In the genomic region with DNA sequence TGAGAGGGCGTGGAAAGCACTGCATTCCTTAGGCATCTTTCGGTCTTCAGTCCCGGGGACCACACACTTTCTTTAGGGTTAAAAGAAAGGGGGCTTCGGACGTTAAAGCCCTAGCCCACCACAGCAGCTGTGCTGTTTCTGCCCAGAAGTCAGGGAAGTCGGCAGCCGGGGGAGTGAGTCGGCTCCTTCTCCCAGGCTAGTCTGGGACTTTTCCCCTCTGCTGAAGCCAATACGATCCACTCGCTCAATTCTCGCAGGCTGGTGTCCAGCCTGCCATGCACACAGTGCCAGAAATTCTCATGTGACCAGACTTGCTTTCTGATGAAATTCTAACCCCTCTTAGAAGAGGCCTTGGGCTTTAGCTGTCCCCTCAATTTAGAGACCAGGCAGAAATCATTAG, we compare ENCODE assay signal across 8 cellular contexts.
DNase-seq lines count a peak whose midpoint lies in the region; FAIRE-seq and TF ChIP-seq lines count a peak whose summit lies in the region.

No MANE protein-coding gene starts in this region.

- H2BK120ac ChIP-seq in H1 (replicated peaks; ENCODE audit: low read depth, low read length) (no peak overlapping the region), mesendoderm (ENCODE audit: low read depth, low read length) (peak overlapping the region; percentile 8)

- H3K4me1 ChIP-seq in NT2/D1 (ENCODE audit: insufficient read depth, insufficient read length): peaks cover 29% of the 10 kb centered on the region
- H3K4me1 ChIP-seq in H1 (replicated peaks in 1 of 4; ENCODE audit: control insufficient read depth in 3 of 4, insufficient read depth in 4 of 4, low read length in 3 of 4): peaks cover 23 to 37% (median 31%) of the 10 kb centered on the region in 4 experiments
- peaks cover 47% of the 10 kb centered on the region for H3K4me1 ChIP-seq in mesendoderm (ENCODE audit: control insufficient read depth, low read depth, low read length)
- H3K4me1 ChIP-seq in thyroid gland: peaks cover 15 to 49% of the 10 kb centered on the region in 2 donors
- H3K4me1 ChIP-seq in SJCRH30: peaks cover 39% of the 10 kb centered on the region

- H2BK12ac ChIP-seq in H1 (ENCODE audit: low read depth, low read length): no peak overlapping the region; the same call in 1 of the 2 replicates

- H2BK5ac ChIP-seq in H1 (ENCODE audit: low read depth, low read length) (no peak overlapping the region), mesendoderm (ENCODE audit: low read length) (peak overlapping the region; percentile 1)

- POLR2A ChIA-PET in H1 (lab: Charles Lee; ENCODE audit: partially characterized antibody): interaction anchor here (1.3 to 2.2 kb wide), 4 partner anchors 14 to 232 kb away, joined by 3 to 6 read pairs (median 3); no protein-coding TSS in a partner anchor

- H3K18ac ChIP-seq in H1 (ENCODE audit: extremely low read depth, low read length) (0 out of 2 replicates have a peak overlapping the region, but pooled peaks have one; percentile 28), mesendoderm (ENCODE audit: low read length) (peak overlapping the region; percentile 68)

- H3K56ac ChIP-seq in H1 (replicated peaks; ENCODE audit: insufficient read length, low read depth, low read length) (no peak overlapping the region), mesendoderm (ENCODE audit: low read length) (peak overlapping the region; percentile 28)

- H3K14ac ChIP-seq in H1 (ENCODE audit: insufficient read length): no peak overlapping the region

- 91% methylated on average over 11 of the region's 11 CpGs; no CpG with 5 or more reads in 1 of the 2 experiments for WGBS in H1 (ENCODE audit: extremely low coverage in 1 of 2, insufficient coverage in 1 of 2, insufficient read length in 1 of 2, insufficient replicate concordance in 2 of 2, low coverage in 1 of 2, low lambda C conversion rate in 2 of 2, missing lambda C conversion rate in 1 of 2), 2 experiments
- no CpG with 5 or more reads among the region's 11 CpGs for WGBS in mesendoderm (ENCODE audit: extremely low coverage, insufficient coverage, low lambda C conversion rate)
- 22 to 46% methylated on average over 11 of the region's 11 CpGs for WGBS in thyroid gland, 2 donors

- H3K36me3 ChIP-seq in NT2/D1 (ENCODE audit: insufficient read depth, insufficient read length, low read length) (peaks cover 16% of the 10 kb centered on the region), H1 (ENCODE audit: control insufficient read depth in 2 of 4, insufficient read depth in 4 of 4, low read length in 3 of 4) (no peaks in the 10 kb centered on the region), mesendoderm (ENCODE audit: control insufficient read depth, insufficient read depth, low read length) (no peaks in the 10 kb centered on the region), thyroid gland (no peaks in the 10 kb centered on the region), SJCRH30 (no peaks in the 10 kb centered on the region)

- CTCF ChIA-PET in H1 (lab: Charles Lee; ENCODE audit: partially characterized antibody): interaction anchor here (0.7 to 23.0 kb wide), 13 partner anchors 9 to 232 kb away, joined by 3 to 324 read pairs (median 4); no protein-coding TSS in a partner anchor

- H4K91ac ChIP-seq in H1 (replicated peaks; ENCODE audit: insufficient read length, low read length): no peak overlapping the region

- no peak overlapping the region for H2AFZ ChIP-seq in H1 (ENCODE audit: low read length)

- H3K9ac ChIP-seq in NT2/D1 (ENCODE audit: insufficient read length, low read depth): peak overlapping the region; percentile 3
- H3K9ac ChIP-seq in H1 (replicated peaks in 1 of 4; ENCODE audit: extremely low read depth in 1 of 4, low read depth in 3 of 4, low read length in 3 of 4): no peak overlapping the region
- peak overlapping the region; percentile 1 for H3K9ac ChIP-seq in mesendoderm (ENCODE audit: low read length)

- H4K20me1 ChIP-seq in H1 (replicated peaks in 1 of 2; ENCODE audit: control insufficient read depth in 1 of 2, insufficient read depth in 2 of 2, low read length in 2 of 2): no peaks in the 10 kb centered on the region

- H3K27ac ChIP-seq in H1 (ENCODE audit: low read depth, low read length) (no peak overlapping the region), mesendoderm (ENCODE audit: low read depth, low read length) (peak overlapping the region; percentile 89), thyroid gland (peak overlapping the region; percentile 52 to 61 (median 53)), SJCRH30 (no peak overlapping the region)

- H2BK15ac ChIP-seq in H1 (ENCODE audit: low read length) (no peak overlapping the region), mesendoderm (replicated peaks; ENCODE audit: low read depth) (no peak overlapping the region)

- H4K8ac ChIP-seq in H1 (ENCODE audit: extremely low read depth, insufficient read depth, low read length) (no peak overlapping the region), mesendoderm (ENCODE audit: low read depth, low read length) (no peak overlapping the region)

- H3K23me2 ChIP-seq in H1 (ENCODE audit: low read depth, low read length): no peaks in the 10 kb centered on the region

- no peak for DNase-seq in NT2/D1 (ENCODE audit: low read depth, low spot score)
- no peak for DNase-seq in H1 (ENCODE audit: low read depth in 1 of 2, low spot score in 2 of 2)
- no peak for DNase-seq in mesendoderm
- DNase-seq in thyroid gland: peak; percentile 59 to 70
- no peak for DNase-seq in SJCRH30
- DNase-seq in NCI-H1048 (lab: John Stamatoyannopoulos, UW): no peak
- no peak for DNase-seq in stimulated activated CD4-positive, alpha-beta T cell treated with anti-CD3 and anti-CD28 coated beads, Interleukin-12 subunit alpha, Interleukin-12 subunit beta, amount 100 ng/mL, for 4 hours
- no peak for DNase-seq in superior temporal gyrus (ENCODE audit: extremely low spot score)

- H3K4me3 ChIP-seq in NT2/D1 (ENCODE audit: insufficient read length, low read depth): no peak overlapping the region
- H3K4me3 ChIP-seq in H1 (ENCODE audit: extremely low read depth in 1 of 4, insufficient read depth in 2 of 4, low read depth in 3 of 4, low read length in 4 of 4): no peak overlapping the region
- no peak overlapping the region for H3K4me3 ChIP-seq in mesendoderm (ENCODE audit: low read length)
- H3K4me3 ChIP-seq in thyroid gland (replicated peaks in 1 of 3): peak overlapping the region in 2 of 3 donors; percentile 3 to 16
- no peak overlapping the region for H3K4me3 ChIP-seq in SJCRH30

- no peak overlapping the region for H3K4ac ChIP-seq in H1 (replicated peaks; ENCODE audit: insufficient read length, low read depth, low read length)
- peak overlapping the region; percentile 44 for H3K4ac ChIP-seq in mesendoderm (ENCODE audit: low read depth, low read length)

- TF ChIP-seq RAD21 in H1 (IDR thresholded peaks at IDR 0.05 in 1 of 2, conservative IDR thresholded peaks at IDR 0.05 in 1 of 2; ENCODE audit: low read depth in 2 of 2, low read length in 2 of 2): no peak

- H3K79me1 ChIP-seq in H1 (ENCODE audit: low read depth, low read length) (peaks cover 6% of the 10 kb centered on the region; the same call in 1 of the 2 replicates), mesendoderm (ENCODE audit: low read length) (peaks cover 34% of the 10 kb centered on the region)

- H3K23ac ChIP-seq in H1 (ENCODE audit: insufficient read length): no peak overlapping the region
- no peak overlapping the region for H3K23ac ChIP-seq in mesendoderm (ENCODE audit: low read length)

- no peaks in the 10 kb centered on the region for H3K9me3 ChIP-seq in NT2/D1 (ENCODE audit: insufficient read depth, low read length)
- H3K9me3 ChIP-seq in H1 (ENCODE audit: insufficient read depth in 2 of 2, low read depth in 1 of 2, low read length in 1 of 2): no peaks in the 10 kb centered on the region
- H3K9me3 ChIP-seq in thyroid gland: no peaks in the 10 kb centered on the region
- no peaks in the 10 kb centered on the region for H3K9me3 ChIP-seq in SJCRH30 (replicated peaks)

- H4K5ac ChIP-seq in H1 (ENCODE audit: insufficient read length, low read depth, low read length) (no peak overlapping the region), mesendoderm (ENCODE audit: low read length) (no peak overlapping the region)

- H3K27me3 ChIP-seq in NT2/D1 (ENCODE audit: insufficient read depth, insufficient read length) (no peaks in the 10 kb centered on the region), H1 (replicated peaks in 1 of 4; ENCODE audit: control insufficient read depth in 3 of 4, extremely low read depth in 1 of 4, insufficient read depth in 3 of 4, low read length in 3 of 4) (no peaks in the 10 kb centered on the region), mesendoderm (ENCODE audit: insufficient read depth, low read length, poor library complexity) (no peaks in the 10 kb centered on the region), thyroid gland (no peaks in the 10 kb centered on the region), SJCRH30 (no peaks in the 10 kb centered on the region)

- no peak for TF ChIP-seq EP300 in H1 (IDR thresholded peaks at IDR 0.05; ENCODE audit: borderline replicate concordance in 1 of 2, low read depth in 2 of 2, low read length in 2 of 2)

- H3K4me2 ChIP-seq in H1 (ENCODE audit: insufficient read depth in 1 of 2, low read depth in 2 of 2, low read length in 2 of 2) (no peak overlapping the region), mesendoderm (ENCODE audit: low read length) (no peak overlapping the region)

- H2BK20ac ChIP-seq in H1 (ENCODE audit: low read length): peak overlapping the region; percentile 36; the same call in 1 of the 2 replicates

- intact Hi-C loops in thyroid gland (cut with DNase I): no loop called here

- H2AK5ac ChIP-seq in H1 (ENCODE audit: low read depth, low read length) (no peak overlapping the region; the same call in 1 of the 2 replicates), mesendoderm (ENCODE audit: low read length) (no peak overlapping the region)

- TF ChIP-seq POLR2A in H1 (IDR thresholded peaks at IDR 0.05; ENCODE audit: control extremely low read depth in 1 of 2, low read depth in 2 of 2, low read length in 2 of 2) (no peak), thyroid gland (IDR thresholded peaks at IDR 0.05) (peak in 1 of 2 donors; percentile 9)

- H3K79me2 ChIP-seq in H1 (ENCODE audit: control insufficient read depth in 1 of 2, insufficient read depth in 2 of 2, low read length in 2 of 2) (no peaks in the 10 kb centered on the region; a peak in 1 of 4 replicates), mesendoderm (ENCODE audit: control insufficient read depth, insufficient read depth, low read length) (peaks cover 66% of the 10 kb centered on the region)

- TF ChIP-seq CTCF in H1 (IDR thresholded peaks at IDR 0.05; ENCODE audit: control extremely low read depth in 1 of 3, insufficient read depth in 1 of 3, low read depth in 1 of 3, low read length in 3 of 3) (no peak), thyroid gland (IDR thresholded peaks at IDR 0.05) (no peak)

- FAIRE-seq in H1 (lab: Jason Lieb, UNC): no peak

TF ChIP-seq in H1, 55 proteins besides CTCF, POLR2A, EP300 and RAD21:
- TF ChIP-seq CTBP2 (IDR thresholded peaks at IDR 0.05; ENCODE audit: borderline replicate concordance, insufficient read depth, insufficient read length, low read length) (no peak), HDAC6 (IDR thresholded peaks at IDR 0.05; ENCODE audit: low read depth, low read length) (no peak)

Comparison
In these comparisons a context has a peak if more than half of its experiments do, and no peak if none do; other contexts are left out.
1. DNase-seq: peak in thyroid gland (2 of 2); none in NT2/D1 (single experiment), H1 (0 of 2), mesendoderm (single experiment), SJCRH30 (0 of 2), NCI-H1048 (single experiment), stimulated activated CD4-positive, alpha-beta T cell treated with anti-CD3 and anti-CD28 coated beads, Interleukin-12 subunit alpha, Interleukin-12 subunit beta, amount 100 ng/mL, for 4 hours (single experiment) and superior temporal gyrus (single experiment).
2. H3K4me3 ChIP-seq: peak in thyroid gland (2 of 3); none in NT2/D1 (single experiment), H1 (0 of 4), mesendoderm (single experiment) and SJCRH30 (single experiment).
3. H3K9ac ChIP-seq: peak in NT2/D1 (single experiment) and mesendoderm (single experiment); none in H1 (0 of 4).
4. H3K27ac ChIP-seq: peak in mesendoderm (single experiment) and thyroid gland (3 of 3); none in H1 (single experiment) and SJCRH30 (single experiment).